Comparison of ENCODE assay signal across 8 cellular contexts in genomic region chr4:89226665-89227572, GRCh38.
DNase-seq lines count a peak whose midpoint lies in the region; ATAC-seq and TF ChIP-seq lines count a peak whose summit lies in the region.

No MANE protein-coding gene starts in this region.

- H3K4me1 ChIP-seq in Karpas-422 (ENCODE audit: low read length) (no peaks in the 10 kb centered on the region), neural progenitor cell (peaks cover 3% of the 10 kb centered on the region), stomach (peaks cover 0 to 6% (median 0%) of the 10 kb centered on the region in 4 donors)

- no peak overlapping the region for H3K9ac ChIP-seq in Karpas-422 (ENCODE audit: low read length)
- H3K9ac ChIP-seq in neural progenitor cell = no peak overlapping the region

- H3K27ac ChIP-seq in Karpas-422 (ENCODE audit: low read length) (no peak overlapping the region), neural progenitor cell (no peak overlapping the region), stomach (peak overlapping the region in 1 of 5 donors; percentile 27)

- ATAC-seq in GM21619 (IDR thresholded peaks at IDR 0.05; ENCODE audit: unreplicated experiment) = peak; percentile 93
- ATAC-seq in activated T-helper 17 cell treated with anti-CD3 and anti-CD28 coated beads, Interleukin-2, amount 50 U/mL, for 72 hours (replicated peaks) = peak; percentile 74

- H3K27me3 Mint-ChIP-seq in activated T-helper 17 cell treated with anti-CD3 and anti-CD28 coated beads, Interleukin-2, amount 50 U/mL, for 72 hours = no peaks in the 10 kb centered on the region
- peaks cover 4% of the 10 kb centered on the region for H3K27me3 Mint-ChIP-seq in neural progenitor cell (ENCODE audit: insufficient read depth, low read depth)

- H3K4me2 ChIP-seq in Karpas-422 (ENCODE audit: low read depth, low read length, poor library complexity, severe bottlenecking) (no peak overlapping the region), neural progenitor cell (no peak overlapping the region)

- H3K27me3 ChIP-seq in Karpas-422 (ENCODE audit: low read length) = no peaks in the 10 kb centered on the region
- H3K27me3 ChIP-seq in neural progenitor cell = no peaks in the 10 kb centered on the region
- no peaks in the 10 kb centered on the region for H3K27me3 ChIP-seq in stomach

- no peak for TF ChIP-seq POLR2A in stomach (IDR thresholded peaks at IDR 0.05)

- DNase-seq in DMS53 treated with DMSO at 0.1 percent for 48 hours (lab: John Stamatoyannopoulos, UW; ENCODE audit: unreplicated experiment) (peak; percentile 65), Karpas-422 (peak; percentile 91), RKO (ENCODE audit: low spot score) (peak; percentile 78), fibroblast of pulmonary artery (ENCODE audit: low read depth) (peak; percentile 87), neural progenitor cell (ENCODE audit: low spot score) (peak; percentile 86), stomach (peak; percentile 90)

- H2AFZ ChIP-seq in Karpas-422 (ENCODE audit: low read length) (no peak overlapping the region), neural progenitor cell (replicated peaks) (peak overlapping the region; percentile 68)

- H3K4me1 Mint-ChIP-seq in activated T-helper 17 cell treated with anti-CD3 and anti-CD28 coated beads, Interleukin-2, amount 50 U/mL, for 72 hours = peaks cover 4% of the 10 kb centered on the region
- H3K4me1 Mint-ChIP-seq in neural progenitor cell = peaks cover 4% of the 10 kb centered on the region

- intact Hi-C loops in stomach (cut with DNase I; ENCODE audit: low total_unique reads) = loop anchor here (5.0 kb wide), 1 partner anchor 205 kb away; no protein-coding TSS in a partner anchor

- H3K27ac Mint-ChIP-seq in activated T-helper 17 cell treated with anti-CD3 and anti-CD28 coated beads, Interleukin-2, amount 50 U/mL, for 72 hours = peak overlapping the region; percentile 25
- no peak overlapping the region for H3K27ac Mint-ChIP-seq in neural progenitor cell

- H3K79me2 ChIP-seq in Karpas-422 (ENCODE audit: low read length) (no peaks in the 10 kb centered on the region), neural progenitor cell (ENCODE audit: low read depth) (no peaks in the 10 kb centered on the region)

- H3F3A ChIP-seq in neural progenitor cell (ENCODE audit: low read depth) = no peaks in the 10 kb centered on the region

- H4K20me1 ChIP-seq in Karpas-422 (ENCODE audit: insufficient read depth, low read depth, low read length) (no peaks in the 10 kb centered on the region), neural progenitor cell (ENCODE audit: low read depth) (no peaks in the 10 kb centered on the region)

- H3K4me3 ChIP-seq in Karpas-422 (ENCODE audit: low read length) = no peak overlapping the region
- H3K4me3 ChIP-seq in fibroblast of pulmonary artery (replicated peaks; ENCODE audit: low read depth, low read length) = no peak overlapping the region
- H3K4me3 ChIP-seq in neural progenitor cell = no peak overlapping the region
- no peak overlapping the region for H3K4me3 ChIP-seq in stomach

- no peaks in the 10 kb centered on the region for H3K9me2 ChIP-seq in Karpas-422 (replicated peaks; ENCODE audit: insufficient read depth, low read length)

- peak overlapping the region; percentile 43 for H3K4me3 Mint-ChIP-seq in activated T-helper 17 cell treated with anti-CD3 and anti-CD28 coated beads, Interleukin-2, amount 50 U/mL, for 72 hours
- H3K4me3 Mint-ChIP-seq in neural progenitor cell = no peak overlapping the region

- peak; percentile 83 for TF ChIP-seq CTCF in fibroblast of pulmonary artery (IDR thresholded peaks at IDR 0.05; ENCODE audit: low read length, missing control alignments)
- peak; percentile 82 for TF ChIP-seq CTCF in neural progenitor cell (IDR thresholded peaks at IDR 0.05)
- TF ChIP-seq CTCF in stomach (IDR thresholded peaks at IDR 0.05) = peak in 5 of 7 experiments; percentile 62 to 92 (median 78)

- no peaks in the 10 kb centered on the region for H3K36me3 Mint-ChIP-seq in activated T-helper 17 cell treated with anti-CD3 and anti-CD28 coated beads, Interleukin-2, amount 50 U/mL, for 72 hours (ENCODE audit: low read depth)
- H3K36me3 Mint-ChIP-seq in neural progenitor cell = no peaks in the 10 kb centered on the region

- no peak for TF ChIP-seq EP300 in stomach (IDR thresholded peaks at IDR 0.05)

- H3K9me3 Mint-ChIP-seq in activated T-helper 17 cell treated with anti-CD3 and anti-CD28 coated beads, Interleukin-2, amount 50 U/mL, for 72 hours = no peaks in the 10 kb centered on the region
- H3K9me3 Mint-ChIP-seq in neural progenitor cell = peaks cover 4% of the 10 kb centered on the region

- 30 to 34% (median 31%) methylated on average over 9 of the region's 9 CpGs for WGBS in stomach, 5 donors

- H3K36me3 ChIP-seq in Karpas-422 (ENCODE audit: insufficient read depth, low read length) = no peaks in the 10 kb centered on the region
- H3K36me3 ChIP-seq in neural progenitor cell = no peaks in the 10 kb centered on the region
- H3K36me3 ChIP-seq in stomach = no peaks in the 10 kb centered on the region

- H3K9me3 ChIP-seq in Karpas-422 (ENCODE audit: low read length) = no peaks in the 10 kb centered on the region
- no peaks in the 10 kb centered on the region for H3K9me3 ChIP-seq in neural progenitor cell (ENCODE audit: low read depth)
- no peaks in the 10 kb centered on the region for H3K9me3 ChIP-seq in stomach
